26 cellular contexts compared by ENCODE assay signal in the genomic region with DNA sequence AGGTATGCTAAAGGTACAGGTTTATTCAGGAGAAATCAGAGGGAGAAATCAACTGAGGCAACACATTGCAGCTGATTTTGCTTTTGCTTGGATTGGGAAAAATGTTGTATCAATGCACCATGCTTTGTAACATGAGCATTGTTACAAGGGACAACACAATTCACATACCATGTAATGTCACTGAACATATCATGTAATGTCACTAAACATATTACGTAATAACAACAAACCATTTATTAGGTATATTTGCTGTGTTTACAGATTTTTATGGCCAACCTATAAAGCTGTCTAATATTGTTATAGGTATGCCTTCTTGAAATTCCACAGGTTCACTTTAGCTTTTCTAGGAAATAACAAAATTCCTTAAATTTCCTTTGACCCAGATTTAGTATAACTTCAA. TPM values are rescaled to one million over a fixed set of nuclear protein-coding genes. Genes with fewer than 3 reads are reported as not detected.
DNase-seq lines count a peak whose midpoint lies in the region; ATAC-seq, FAIRE-seq and TF ChIP-seq lines count a peak whose summit lies in the region.
"Had no signal": no experiment of that assay in that cellular context is flagged by ENCODE, and none has a peak within 500 bp of the region (broad histone marks: within the 10 kb centered on the region; RNA-seq: fewer than 3 reads in every experiment).

No MANE protein-coding gene starts in this region.

- CTCF ChIA-PET in IMR-90 (lab: Yijun Ruan, JAX) (interaction anchor here (1.0 kb wide), 1 partner anchor 48 kb away, joined by 3 read pairs; no protein-coding TSS in a partner anchor), GM12878 (lab: Yijun Ruan, JAX) (no interaction called here), H1 (lab: Charles Lee; ENCODE audit: partially characterized antibody) (interaction anchor here (0.8 to 1.4 kb wide), 3 partner anchors 14 to 72 kb away, joined by 3 to 4 read pairs (median 3); no protein-coding TSS in a partner anchor)

- no peak overlapping the region for H3K23ac ChIP-seq in IMR-90 (ENCODE audit: low read depth, low read length)
- H3K23ac ChIP-seq in H1 (ENCODE audit: insufficient read length) = no peak overlapping the region

- ATAC-seq in IMR-90 (ENCODE audit: low read depth) = no peak
- ATAC-seq in GM12878 = no peak
- no peak for ATAC-seq in pancreas

- DNase-seq in IMR-90 (no peak), LNCaP clone FGC (ENCODE audit: low read depth) (peak; percentile 64), GM12878 (ENCODE audit: low read depth, low spot score) (no peak), H1 (ENCODE audit: low read depth in 1 of 2, low spot score in 2 of 2) (no peak), NCI-H2107 treated with DMSO at 0.1 percent for 48 hours (lab: John Stamatoyannopoulos, UW; ENCODE audit: unreplicated experiment) (no peak), pancreas (no peak)
- no peak for DNase-seq in stimulated activated CD4-positive, alpha-beta T cell treated with anti-CD3 and anti-CD28 coated beads, Interleukin-2, amount 100 ng/mL, for 24 hours
- DNase-seq: 8988T; ACHN; BE2C; C1 segment of cervical spinal cord; CD4-positive, alpha-beta memory T cell; CD4-positive, CD25-positive, alpha-beta regulatory T cell; CD8-positive, alpha-beta memory T cell; COR-L47; DMS 273 treated with DMSO at 0.1 percent for 48 hours; DMS153; DMS53; DMS79; DND-41; EL; GDM1 had no signal

- dilution Hi-C loops in IMR-90 (cut with HindIII; ENCODE audit: low sequenced_read_pairs, unreplicated experiment) = no loop called here

- H3K23me2 ChIP-seq in H1 (ENCODE audit: low read depth, low read length) = peaks cover 7% of the 10 kb centered on the region; the same call in 1 of the 2 replicates

- no peaks in the 10 kb centered on the region for H3K79me2 ChIP-seq in GM12878 (ENCODE audit: control insufficient read depth, insufficient read depth, low read length)
- H3K79me2 ChIP-seq in H1 (ENCODE audit: control insufficient read depth in 1 of 2, insufficient read depth in 2 of 2, low read length in 2 of 2) = no peaks in the 10 kb centered on the region

- no peak for TF ChIP-seq CTCF in IMR-90 (conservative IDR thresholded peaks at IDR 0.05; ENCODE audit: low read depth, low read length)
- TF ChIP-seq CTCF in LNCaP clone FGC (IDR thresholded peaks at IDR 0.05; ENCODE audit: control insufficient read depth, extremely low read depth, insufficient read depth) = no peak
- no peak for TF ChIP-seq CTCF in GM12878 (IDR thresholded peaks at IDR 0.05 in 2 of 3, conservative IDR thresholded peaks at IDR 0.05 in 1 of 3; ENCODE audit: control insufficient read depth in 2 of 3, extremely low read depth in 1 of 3, insufficient read depth in 1 of 3, low read depth in 3 of 3, low read length in 3 of 3)
- no peak for TF ChIP-seq CTCF in H1 (IDR thresholded peaks at IDR 0.05; ENCODE audit: control extremely low read depth in 1 of 3, insufficient read depth in 1 of 3, low read depth in 1 of 3, low read length in 3 of 3)
- no peak for TF ChIP-seq CTCF in pancreas (IDR thresholded peaks at IDR 0.05)

- H2BK20ac ChIP-seq in IMR-90 (ENCODE audit: low read depth, low read length) (no peak overlapping the region), H1 (ENCODE audit: low read length) (no peak overlapping the region)

- no peaks in the 10 kb centered on the region for H3K9me3 ChIP-seq in IMR-90 (ENCODE audit: control insufficient read depth, insufficient read depth, low read length)
- no peaks in the 10 kb centered on the region for H3K9me3 ChIP-seq in GM12878 (replicated peaks; ENCODE audit: control insufficient read depth, insufficient read depth, low read length)
- no peaks in the 10 kb centered on the region for H3K9me3 ChIP-seq in H1 (ENCODE audit: insufficient read depth in 2 of 2, low read depth in 1 of 2, low read length in 1 of 2)
- H3K9me3 ChIP-seq in pancreas = no peaks in the 10 kb centered on the region
- H3K9me3 ChIP-seq: BE2C, BLaER1 had no signal

- no peak overlapping the region for H2BK12ac ChIP-seq in H1 (ENCODE audit: low read depth, low read length)

- no peak overlapping the region for H2AK9ac ChIP-seq in IMR-90 (replicated peaks; ENCODE audit: low read depth, low read length, poor library complexity)

- H3K18ac ChIP-seq in IMR-90 (ENCODE audit: low read depth, low read length) (no peak overlapping the region), H1 (ENCODE audit: extremely low read depth, low read length) (no peak overlapping the region)

- WGBS in IMR-90 (ENCODE audit: extremely low coverage in 2 of 2, insufficient read length in 1 of 2), 2 experiments = no CpG with 5 or more reads among the region's 1 CpG
- 91% methylated on average over 1 of the region's 1 CpG for WGBS in GM12878 (ENCODE audit: insufficient coverage, insufficient replicate concordance, low lambda C conversion rate, missing lambda C conversion rate)
- 88% methylated on average over 1 of the region's 1 CpG; no CpG with 5 or more reads in 1 of the 2 experiments for WGBS in H1 (ENCODE audit: extremely low coverage in 1 of 2, insufficient coverage in 1 of 2, insufficient read length in 1 of 2, insufficient replicate concordance in 2 of 2, low coverage in 1 of 2, low lambda C conversion rate in 2 of 2, missing lambda C conversion rate in 1 of 2), 2 experiments
- WGBS in pancreas, 2 donors = 92 to 94% methylated on average over 1 of the region's 1 CpG

- no peak overlapping the region for H3K9ac ChIP-seq in IMR-90 (ENCODE audit: low read depth, low read length)
- H3K9ac ChIP-seq in GM12878 (ENCODE audit: control insufficient read depth, insufficient read depth, low read length) = no peak overlapping the region
- no peak overlapping the region for H3K9ac ChIP-seq in H1 (replicated peaks in 1 of 4; ENCODE audit: extremely low read depth in 1 of 4, low read depth in 3 of 4, low read length in 3 of 4)
- H3K9ac ChIP-seq: BLaER1 had no signal

- H3K4me1 ChIP-seq in IMR-90 (ENCODE audit: control insufficient read depth, insufficient read depth, low read length) = peaks cover 2% of the 10 kb centered on the region; the same call in 1 of the 2 replicates
- H3K4me1 ChIP-seq in GM12878 (ENCODE audit: control insufficient read depth, insufficient read depth, low read length) = no peaks in the 10 kb centered on the region
- H3K4me1 ChIP-seq in H1 (replicated peaks in 1 of 4; ENCODE audit: control insufficient read depth in 3 of 4, insufficient read depth in 4 of 4, low read length in 3 of 4) = 0 out of 7 replicates have a peak, but pooled peaks cover 0 to 3% (median 0%) of the 10 kb centered on the region in 4 experiments
- H3K4me1 ChIP-seq in pancreas = peaks cover 0 to 3% (median 0%) of the 10 kb centered on the region in 3 donors
- H3K4me1 ChIP-seq: BE2C had no signal

- H4K8ac ChIP-seq in IMR-90 (ENCODE audit: low read depth in 2 of 2, low read length in 2 of 2) = no peak overlapping the region
- no peak overlapping the region for H4K8ac ChIP-seq in H1 (ENCODE audit: extremely low read depth, insufficient read depth, low read length)

- H3K4me2 ChIP-seq in IMR-90 (ENCODE audit: low read depth, low read length) = no peak overlapping the region
- H3K4me2 ChIP-seq in GM12878 (ENCODE audit: control insufficient read depth, insufficient read depth) = no peak overlapping the region
- H3K4me2 ChIP-seq in H1 (ENCODE audit: insufficient read depth in 1 of 2, low read depth in 2 of 2, low read length in 2 of 2) = no peak overlapping the region
- H3K4me2 ChIP-seq: BLaER1 had no signal

- TF ChIP-seq POLR2A in IMR-90 (IDR thresholded peaks at IDR 0.05; ENCODE audit: low read depth, low read length) (no peak), GM12878 (IDR thresholded peaks at IDR 0.05; ENCODE audit: low read depth, low read length) (no peak), H1 (IDR thresholded peaks at IDR 0.05; ENCODE audit: control extremely low read depth in 1 of 2, low read depth in 2 of 2, low read length in 2 of 2) (no peak)

- H3K4ac ChIP-seq in IMR-90 (ENCODE audit: low read depth, low read length) (no peak overlapping the region), H1 (replicated peaks; ENCODE audit: insufficient read length, low read depth, low read length) (no peak overlapping the region)

- in situ Hi-C loops in IMR-90 (cut with MboI; ENCODE audit: low sequenced_read_pairs) = no loop called here
- in situ Hi-C loops in GM12878 (cut with MboI) = no loop called here

- H3K27me3 ChIP-seq in IMR-90 (ENCODE audit: control insufficient read depth, insufficient read depth, low read length) = no peaks in the 10 kb centered on the region
- 0 out of 4 replicates have a peak, but pooled peaks cover 0 to 2% of the 10 kb centered on the region in 2 experiments for H3K27me3 ChIP-seq in GM12878 (replicated peaks in 1 of 2; ENCODE audit: control insufficient read depth in 2 of 2, insufficient read depth in 2 of 2, low read length in 1 of 2)
- H3K27me3 ChIP-seq in H1 (replicated peaks in 1 of 4; ENCODE audit: control insufficient read depth in 3 of 4, extremely low read depth in 1 of 4, insufficient read depth in 3 of 4, low read length in 3 of 4) = peaks cover 0 to 14% (median 10%) of the 10 kb centered on the region in 4 experiments; a peak in 6 of 7 replicates
- H3K27me3 ChIP-seq in pancreas = no peaks in the 10 kb centered on the region

- H3K27ac ChIP-seq in IMR-90 (ENCODE audit: insufficient read depth, low read length) (no peak overlapping the region), GM12878 (ENCODE audit: control insufficient read depth, insufficient read depth) (no peak overlapping the region), H1 (ENCODE audit: low read depth, low read length) (no peak overlapping the region), pancreas (no peak overlapping the region)
- H3K27ac ChIP-seq: BLaER1 had no signal

- RAD21 ChIA-PET in GM12878 (lab: Charles Lee; ENCODE audit: unreplicated experiment) = no interaction called here

- no peak overlapping the region for H3K56ac ChIP-seq in IMR-90 (ENCODE audit: extremely low read depth, insufficient read depth, low read length)
- H3K56ac ChIP-seq in H1 (replicated peaks; ENCODE audit: insufficient read length, low read depth, low read length) = no peak overlapping the region

- no peak overlapping the region for H2BK5ac ChIP-seq in IMR-90 (ENCODE audit: low read depth, low read length, poor library complexity, severe bottlenecking)
- no peak overlapping the region for H2BK5ac ChIP-seq in H1 (ENCODE audit: low read depth, low read length)

- H4K20me1 ChIP-seq in IMR-90 (ENCODE audit: insufficient read depth, low read length) = no peaks in the 10 kb centered on the region
- no peaks in the 10 kb centered on the region for H4K20me1 ChIP-seq in GM12878 (ENCODE audit: control insufficient read depth, insufficient read depth)
- H4K20me1 ChIP-seq in H1 (replicated peaks in 1 of 2; ENCODE audit: control insufficient read depth in 1 of 2, insufficient read depth in 2 of 2, low read length in 2 of 2) = no peaks in the 10 kb centered on the region
- H4K20me1 ChIP-seq: BLaER1 had no signal

- H4K5ac ChIP-seq in IMR-90 (ENCODE audit: low read depth, low read length) = no peak overlapping the region
- no peak overlapping the region for H4K5ac ChIP-seq in H1 (ENCODE audit: insufficient read length, low read depth, low read length)

- BruUV-seq in IMR-90 (replicated peaks; lab: Mats Ljungman, UMichigan) (no TSS peak), GM12878 (replicated peaks; lab: Mats Ljungman, UMichigan) (no TSS peak)

- no peak overlapping the region for H2AFZ ChIP-seq in IMR-90 (replicated peaks; ENCODE audit: low read length, poor library complexity)
- no peak overlapping the region for H2AFZ ChIP-seq in GM12878 (ENCODE audit: control insufficient read depth, low read depth, low read length)
- no peak overlapping the region for H2AFZ ChIP-seq in H1 (ENCODE audit: low read length)

- H3K14ac ChIP-seq in IMR-90 (replicated peaks; ENCODE audit: low read depth, low read length) (no peak overlapping the region), H1 (ENCODE audit: insufficient read length) (no peak overlapping the region)

- H2BK15ac ChIP-seq in IMR-90 (ENCODE audit: low read depth, low read length) (no peak overlapping the region), H1 (ENCODE audit: low read length) (no peak overlapping the region)

- no peak for TF ChIP-seq RAD21 in IMR-90 (IDR thresholded peaks at IDR 0.05; ENCODE audit: low read length)
- TF ChIP-seq RAD21 in GM12878 (IDR thresholded peaks at IDR 0.05; ENCODE audit: insufficient read depth, low read depth, low read length) = no peak
- TF ChIP-seq RAD21 in H1 (IDR thresholded peaks at IDR 0.05 in 1 of 2, conservative IDR thresholded peaks at IDR 0.05 in 1 of 2; ENCODE audit: low read depth in 2 of 2, low read length in 2 of 2) = no peak

- intact Hi-C loops in IMR-90 (cut with micrococcal nuclease) = no loop called here
- intact Hi-C loops in GM12878 (cut with micrococcal nuclease; ENCODE audit: unreplicated experiment) = no loop called here
- intact Hi-C loops in pancreas (cut with DNase I) = no loop called here

- SMC1A ChIA-PET in GM12878 (lab: Charles Lee; ENCODE audit: uncharacterized antibody, unreplicated experiment) = interaction anchor here (0.6 to 1.2 kb wide), 3 partner anchors 21 to 47 kb away, joined by 3 read pairs; no protein-coding TSS in a partner anchor

- H3K79me1 ChIP-seq in IMR-90 (ENCODE audit: low read depth in 1 of 2, low read length in 2 of 2) (peaks cover 4 to 11% of the 10 kb centered on the region in 2 experiments), H1 (ENCODE audit: low read depth, low read length) (no peaks in the 10 kb centered on the region)

- H3K4me3 ChIP-seq in IMR-90 (ENCODE audit: insufficient read depth, low read depth, low read length) = no peak overlapping the region
- no peak overlapping the region; the same call in 1 of the 2 replicates for H3K4me3 ChIP-seq in LNCaP clone FGC (ENCODE audit: low read depth, low read length)
- no peak overlapping the region for H3K4me3 ChIP-seq in GM12878
- H3K4me3 ChIP-seq in H1 (ENCODE audit: extremely low read depth in 1 of 4, insufficient read depth in 2 of 4, low read depth in 3 of 4, low read length in 4 of 4) = no peak overlapping the region
- H3K4me3 ChIP-seq in pancreas = no peak overlapping the region
- H3K4me3 ChIP-seq: BLaER1 had no signal

- H3K9me1 ChIP-seq in IMR-90 (ENCODE audit: insufficient read depth, low read length) = 0 out of 2 replicates have a peak, but pooled peaks cover 3% of the 10 kb centered on the region

- POLR2A ChIA-PET in IMR-90 (lab: Charles Lee; ENCODE audit: unreplicated experiment) (no interaction called here), GM12878 (lab: Charles Lee) (no interaction called here), H1 (lab: Charles Lee; ENCODE audit: partially characterized antibody) (no interaction called here)

- FAIRE-seq in GM12878 (lab: Jason Lieb, UNC) = peak; percentile 44
- FAIRE-seq in H1 (lab: Jason Lieb, UNC) = no peak
- no peak for FAIRE-seq in pancreas (lab: Jason Lieb, UNC)
- FAIRE-seq: A204.1, GM12891, GM19239 had no signal

- H3K36me3 ChIP-seq in IMR-90 (ENCODE audit: control insufficient read depth, insufficient read depth, low read length) (no peaks in the 10 kb centered on the region), GM12878 (ENCODE audit: control insufficient read depth in 2 of 2, insufficient read depth in 2 of 2, low read length in 1 of 2) (no peaks in the 10 kb centered on the region), H1 (ENCODE audit: control insufficient read depth in 2 of 4, insufficient read depth in 4 of 4, low read length in 3 of 4) (no peaks in the 10 kb centered on the region), pancreas (no peaks in the 10 kb centered on the region)
- H3K36me3 ChIP-seq: BE2C, BLaER1 had no signal

- TF ChIP-seq EP300 in GM12878 (IDR thresholded peaks at IDR 0.05; ENCODE audit: borderline replicate concordance in 1 of 2, control insufficient read depth in 1 of 2, low read depth in 2 of 2, low read length in 2 of 2) (no peak), H1 (IDR thresholded peaks at IDR 0.05; ENCODE audit: borderline replicate concordance in 1 of 2, low read depth in 2 of 2, low read length in 2 of 2) (no peak)

- H2AK5ac ChIP-seq in IMR-90 (ENCODE audit: low read depth, low read length) (no peak overlapping the region), H1 (ENCODE audit: low read depth, low read length) (no peak overlapping the region)

- H2BK120ac ChIP-seq in IMR-90 (ENCODE audit: low read depth, low read length) = no peak overlapping the region
- H2BK120ac ChIP-seq in H1 (replicated peaks; ENCODE audit: low read depth, low read length) = no peak overlapping the region

- no peak overlapping the region for H4K91ac ChIP-seq in IMR-90 (ENCODE audit: insufficient read depth, low read depth, low read length)
- no peak overlapping the region for H4K91ac ChIP-seq in H1 (replicated peaks; ENCODE audit: insufficient read length, low read length)

RNA-seq across cellular contexts. Expression of gene HERC3, which starts 5.0 kb away (rescaled TPM):
- 9.5 and 13.1 TPM in 2 replicates for total RNA-seq in IMR-90 (2012; rRNA removed)
- 6.5 and 8.9 TPM in 2 replicates for polyA plus RNA-seq in IMR-90 (2012; rRNA removed)
- 2.2 and 2.7 TPM in 2 replicates for polyA plus RNA-seq in IMR-90 (2012; cell fraction: cytosol; rRNA removed)
- polyA plus RNA-seq in IMR-90 (2012; cell fraction: nucleus; rRNA removed; ENCODE audit: low replicate concordance) = 3.0 and 9.7 TPM in 2 replicates
- total RNA-seq in GM12878 (2013; cell fraction: nucleolus; rRNA removed) = 38.4 and 38.7 TPM in 2 replicates
- 1.9 and 2.4 TPM in 2 replicates for total RNA-seq in GM12878 (2014; rRNA removed)
- total RNA-seq in GM12878 (2014; rRNA removed; fragmentation: Illumina TruSeq; extraction: Trizol) = 2.7 and 3.0 TPM in 2 replicates
- 4.5 and 5.5 TPM in 2 replicates for total RNA-seq in GM12878 (2021)
- 2.9 TPM for polyA plus RNA-seq in GM12878 (2011; ENCODE audit: low read depth)
- polyA plus RNA-seq in GM12878 (2011; rRNA removed) = 18.2 and 22.9 TPM in 2 replicates
- polyA plus RNA-seq in GM12878 (2011; cell fraction: cytosol; rRNA removed) = 8.6 and 13.2 TPM in 2 replicates
- polyA plus RNA-seq in GM12878 (2011; cell fraction: nucleus; rRNA removed) = 20.5 and 31.7 TPM in 2 replicates
- 4.1 and 6.4 TPM in 2 replicates for polyA plus RNA-seq in GM12878 (2012)
- 3.9 and 4.6 TPM in 2 replicates for polyA plus RNA-seq in GM12878 (2014; fragmentation: Illumina TruSeq; extraction: Trizol)
- polyA plus RNA-seq in GM12878 (2014; fragmentation: Nextera tagmentation; extraction: Ambion mirVana) = under 1 TPM; 0.52 to 0.82 TPM
- 2.5 and 2.8 TPM in 2 replicates for polyA plus RNA-seq in GM12878 (2014; rRNA removed)
- polyA plus RNA-seq in GM12878 (2016; fragmentation: Nextera tagmentation; extraction: Ambion mirVana) = 1 to 10 TPM; 2.6 to 2.9 TPM
- polyA minus RNA-seq in GM12878 (2011; rRNA and poly(A)+ RNA removed) = 32.3 and 34.4 TPM in 2 replicates
- 6.1 and 7.7 TPM in 2 replicates for polyA minus RNA-seq in GM12878 (2011; cell fraction: cytosol; rRNA and poly(A)+ RNA removed)
- polyA minus RNA-seq in GM12878 (2011; cell fraction: nucleus; rRNA and poly(A)+ RNA removed) = 31.2 and 36.6 TPM in 2 replicates
- total RNA-seq in H1 (2021; fragmentation: NEBNext Ultra II Directional; extraction: Animal tissue kit (Norgen Biotek cat#: 25700)) = 4.3 and 5.7 TPM in 2 replicates
- polyA plus RNA-seq in H1 (2011; rRNA removed) = 1.1 and 1.4 TPM in 2 replicates
- polyA plus RNA-seq in H1 (2011; cell fraction: cytosol; rRNA removed) = 1.4 TPM
- polyA plus RNA-seq in H1 (2011; cell fraction: nucleus; rRNA removed) = 2.0 TPM
- polyA plus RNA-seq in H1 (2012, experiment 1 of 2) = 1.2 to 2.4 TPM (median 1.7 TPM) in 4 replicates
- 0.14 TPM for polyA plus RNA-seq in H1 (2012, experiment 2 of 2)
- 2.1 TPM for polyA plus RNA-seq in H1 (2013, experiment 1 of 2)
- 1.7 TPM for polyA plus RNA-seq in H1 (2013, experiment 2 of 2)
- 5.4 and 6.0 TPM in 2 replicates for polyA minus RNA-seq in H1 (2011; rRNA and poly(A)+ RNA removed)
- polyA minus RNA-seq in H1 (2011; cell fraction: cytosol; rRNA and poly(A)+ RNA removed) = 1.3 TPM
- polyA minus RNA-seq in H1 (2011; cell fraction: nucleus; rRNA and poly(A)+ RNA removed) = 7.5 TPM
- 10 to 100 TPM in 3 of 6 donors, 1 to 10 TPM in 3; 6.5 to 18.0 (median 9.9) TPM for total RNA-seq in pancreas
- polyA plus RNA-seq in pancreas = 1 to 10 TPM; 2.7 to 7.3 TPM
